ENCODE assay signal across 22 cellular contexts in the genomic region with DNA sequence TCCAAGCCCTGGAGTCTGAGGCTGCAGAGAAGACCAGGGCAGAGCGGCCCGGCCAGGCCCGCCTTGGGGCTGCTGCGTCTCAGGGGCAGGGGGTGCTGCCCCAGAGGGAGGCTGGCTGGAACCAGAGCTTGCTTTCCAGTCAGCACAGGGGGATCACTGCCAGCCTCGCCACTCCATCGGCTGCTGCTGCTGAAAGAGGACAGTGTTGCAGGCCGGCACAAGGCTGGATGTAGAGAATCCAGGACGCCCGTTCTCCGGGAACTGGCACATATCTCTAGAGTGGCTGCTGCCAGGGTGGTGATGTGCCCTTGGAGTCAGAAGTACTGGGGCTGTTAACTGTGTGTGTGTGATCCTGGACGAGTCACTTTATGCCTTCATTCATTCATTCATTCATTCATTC. TPM values are rescaled to one million over a fixed set of nuclear protein-coding genes. Genes with fewer than 3 reads are reported as not detected.
DNase-seq lines count a peak whose midpoint lies in the region; ATAC-seq and TF ChIP-seq lines count a peak whose summit lies in the region.
"Had no signal": no experiment of that assay in that cellular context is flagged by ENCODE, and none has a peak within 500 bp of the region (broad histone marks: within the 10 kb centered on the region; RNA-seq: fewer than 3 reads in every experiment).

No MANE protein-coding gene starts in this region.

- H3K36me3 ChIP-seq in Caco-2 (ENCODE audit: control insufficient read depth, insufficient read depth, low read length) = no peaks in the 10 kb centered on the region
- H3K36me3 ChIP-seq in body of pancreas (replicated peaks in 1 of 2; ENCODE audit: insufficient read depth in 1 of 2, low read depth in 2 of 2) = no peaks in the 10 kb centered on the region
- H3K36me3 ChIP-seq: esophagus squamous epithelium had no signal

- peak; percentile 9 for ATAC-seq in body of pancreas
- no peak for ATAC-seq in GM18870 (IDR thresholded peaks at IDR 0.05; ENCODE audit: unreplicated experiment)
- no peak for ATAC-seq in HG02678 (IDR thresholded peaks at IDR 0.05; ENCODE audit: unreplicated experiment)
- ATAC-seq in HG02840 (IDR thresholded peaks at IDR 0.05; ENCODE audit: low FRiP score, unreplicated experiment) = no peak
- no peak for ATAC-seq in HG03280 (IDR thresholded peaks at IDR 0.05; ENCODE audit: unreplicated experiment)
- ATAC-seq: activated T-cell treated with anti-CD3 and anti-CD28 coated beads, Interleukin-2, amount 50 U/mL, for 72 hours; stimulated activated naive CD8-positive, alpha-beta T cell treated with anti-CD3 and anti-CD28 coated beads, Interleukin-15, amount 100 ng/mL, for 72 hours; T-cell had no signal

- no peak overlapping the region for H3K4me3 Mint-ChIP-seq in Caco-2 (ENCODE audit: unreplicated experiment)
- no peak overlapping the region for H3K4me3 Mint-ChIP-seq in progenitor cell of endocrine pancreas (ENCODE audit: low read depth)
- H3K4me3 Mint-ChIP-seq: activated T-cell treated with anti-CD3 and anti-CD28 coated beads, Interleukin-2, amount 50 U/mL, for 72 hours; nephron progenitor cell; stimulated activated naive CD8-positive, alpha-beta T cell treated with anti-CD3 and anti-CD28 coated beads, Interleukin-15, amount 100 ng/mL, for 72 hours; T-cell had no signal

- no TSS peak for BruUV-seq in Caco-2 (replicated peaks; lab: Mats Ljungman, UMichigan)

- H3K27me3 ChIP-seq in Caco-2 (replicated peaks; ENCODE audit: control insufficient read depth, insufficient read depth, low read length) (no peaks in the 10 kb centered on the region), body of pancreas (no peaks in the 10 kb centered on the region)
- H3K27me3 ChIP-seq: esophagus squamous epithelium had no signal

- POLR2A ChIA-PET in Caco-2 (lab: Charles Lee) = no interaction called here

- H3K4me1 Mint-ChIP-seq in Caco-2 (ENCODE audit: low read depth, unreplicated experiment) (peaks cover 16% of the 10 kb centered on the region), progenitor cell of endocrine pancreas (ENCODE audit: low read depth) (peaks cover 37% of the 10 kb centered on the region)
- H3K4me1 Mint-ChIP-seq: stimulated activated naive CD8-positive, alpha-beta T cell treated with anti-CD3 and anti-CD28 coated beads, Interleukin-15, amount 100 ng/mL, for 72 hours; T-cell had no signal

- intact Hi-C loops in Caco-2 (cut with micrococcal nuclease; ENCODE audit: unreplicated experiment) = no loop called here
- intact Hi-C loops in body of pancreas (cut with DNase I) = no loop called here

- no peaks in the 10 kb centered on the region for H3K9me3 ChIP-seq in Caco-2
- no peaks in the 10 kb centered on the region for H3K9me3 ChIP-seq in body of pancreas
- H3K9me3 ChIP-seq: esophagus squamous epithelium had no signal

- H3K36me3 Mint-ChIP-seq in Caco-2 (ENCODE audit: insufficient read depth, unreplicated experiment) = peaks cover 6% of the 10 kb centered on the region
- no peaks in the 10 kb centered on the region for H3K36me3 Mint-ChIP-seq in progenitor cell of endocrine pancreas (ENCODE audit: insufficient read depth)
- H3K36me3 Mint-ChIP-seq: T-cell had no signal

- no peak for TF ChIP-seq CTCF in Caco-2 (IDR thresholded peaks at IDR 0.05; ENCODE audit: insufficient read depth in 1 of 2, low read depth in 1 of 2, low read length in 1 of 2, severe bottlenecking in 1 of 2, unreplicated experiment in 1 of 2)
- no peak for TF ChIP-seq CTCF in body of pancreas (IDR thresholded peaks at IDR 0.05)
- no peak for TF ChIP-seq CTCF in progenitor cell of endocrine pancreas (IDR thresholded peaks at IDR 0.05; ENCODE audit: unreplicated experiment)

- H3K27ac Mint-ChIP-seq in Caco-2 (ENCODE audit: unreplicated experiment) = peak overlapping the region; percentile 67
- H3K27ac Mint-ChIP-seq in progenitor cell of endocrine pancreas = peak overlapping the region; percentile 75
- H3K27ac Mint-ChIP-seq: activated T-cell treated with anti-CD3 and anti-CD28 coated beads, Interleukin-2, amount 50 U/mL, for 72 hours; stimulated activated naive CD8-positive, alpha-beta T cell treated with anti-CD3 and anti-CD28 coated beads, Interleukin-15, amount 100 ng/mL, for 72 hours; T-cell had no signal

- CTCF ChIA-PET in Caco-2 (lab: Charles Lee) = no interaction called here

- H3K27me3 Mint-ChIP-seq in Caco-2 (ENCODE audit: insufficient read depth, unreplicated experiment) (no peaks in the 10 kb centered on the region), progenitor cell of endocrine pancreas (peaks cover 7% of the 10 kb centered on the region)

- DNase-seq in Caco-2 (peak in 1 of 2 experiments; percentile 29), body of pancreas (peak; percentile 27 to 55 (median 34)), islet precursor cell (peak; percentile 42), progenitor cell of endocrine pancreas (ENCODE audit: low spot score, unreplicated experiment) (no peak)
- DNase-seq: activated CD4-positive, alpha-beta T cell treated with anti-CD3 and anti-CD28 coated beads, Interleukin-2, amount 50 U/mL, for 48 hours; activated T-cell treated with anti-CD3 and anti-CD28 coated beads, Interleukin-2, amount 50 U/mL, for 72 hours; effector CD4-positive, alpha-beta T cell; esophagus squamous epithelium; mesenchymal stem cell; NCI-H1105 treated with DMSO at 0.1 percent for 48 hours; NCI-H2107; NCI-H510A treated with DMSO at 0.1 percent for 48 hours; nephron progenitor cell; stimulated activated CD4-positive, alpha-beta T cell treated with anti-CD3 and anti-CD28 coated beads, Interleukin-2, amount 100 ng/mL, for 24 hours; stimulated activated naive CD8-positive, alpha-beta T cell treated with anti-CD3 and anti-CD28 coated beads, Interleukin-15, amount 100 ng/mL, for 72 hours had no signal

- TF ChIP-seq POLR2A in body of pancreas (IDR thresholded peaks at IDR 0.05) = no peak

- H3K4me3 ChIP-seq in Caco-2 (ENCODE audit: low read depth, low read length) (no peak overlapping the region), body of pancreas (no peak overlapping the region)
- H3K4me3 ChIP-seq: esophagus squamous epithelium had no signal

- WGBS in body of pancreas, 2 donors = 22 to 32% methylated on average over 9 to 11 of the region's 11 CpGs

- H3K9me3 Mint-ChIP-seq in Caco-2 (ENCODE audit: unreplicated experiment) (no peaks in the 10 kb centered on the region), progenitor cell of endocrine pancreas (ENCODE audit: low read depth) (no peaks in the 10 kb centered on the region)
- H3K9me3 Mint-ChIP-seq: activated T-cell treated with anti-CD3 and anti-CD28 coated beads, Interleukin-2, amount 50 U/mL, for 72 hours; stimulated activated naive CD8-positive, alpha-beta T cell treated with anti-CD3 and anti-CD28 coated beads, Interleukin-15, amount 100 ng/mL, for 72 hours; T-cell had no signal

- peak overlapping the region; percentile 36 to 79 (median 69) for H3K27ac ChIP-seq in body of pancreas
- H3K27ac ChIP-seq: esophagus squamous epithelium, VCaP had no signal

- H3K4me1 ChIP-seq in Caco-2 (peaks cover 12% of the 10 kb centered on the region), body of pancreas (peaks cover 35% of the 10 kb centered on the region)

RNA-seq across cellular contexts. Expression of a gene that starts 31.9 kb away (rescaled TPM):
- 1.6 and 2.1 TPM in 2 replicates for total RNA-seq in Caco-2 (2022)
- total RNA-seq in body of pancreas = under 1 TPM; 0.26 to 0.33 TPM
- 2.2 and 2.9 TPM in 2 replicates for total RNA-seq in progenitor cell of endocrine pancreas
- total RNA-seq: HT-29 had no signal
